In the genomic region with DNA sequence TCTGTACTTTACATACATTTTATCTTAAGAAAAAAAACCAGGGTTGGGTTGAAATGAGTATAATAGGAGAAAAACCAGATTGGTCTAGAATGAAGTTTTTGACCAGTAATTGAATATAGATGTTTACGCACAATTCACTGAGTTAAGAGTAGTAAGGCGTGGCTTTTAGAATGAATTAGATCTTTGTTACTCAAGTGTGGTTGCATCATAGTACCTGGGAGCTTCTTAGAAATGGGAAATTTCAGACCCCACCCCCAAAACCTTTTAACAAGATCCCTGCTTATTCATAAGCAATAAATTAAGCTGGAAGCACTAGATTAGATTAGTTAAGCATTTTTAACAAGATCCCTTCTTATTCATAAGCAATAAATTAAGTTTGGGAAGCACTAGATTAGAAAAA, we compare ENCODE assay signal across 1 cellular context.
TF ChIP-seq lines count a peak whose summit lies in the region.

No MANE protein-coding gene starts in this region.

TF ChIP-seq in IMR-90, 13 proteins besides CTCF, POLR2A, EP300 and RAD21:
- TF ChIP-seq SMC3 (IDR thresholded peaks at IDR 0.05; ENCODE audit: low read depth, low read length) (no peak), CEBPB (IDR thresholded peaks at IDR 0.05; ENCODE audit: low read depth, low read length) (peak; percentile 18; the same call in 1 of the 2 replicates)
